ENCODE assay signal across 1 cellular context in genomic region chr21:43988506-43989230, GRCh38.
TF ChIP-seq lines count a peak whose summit lies in the region.

No MANE protein-coding gene starts in this region.

TF ChIP-seq in K562, 482 proteins besides CTCF, POLR2A, EP300 and RAD21 (continued from another document):
- no peak for TF ChIP-seq ZNF318 (IDR thresholded peaks at IDR 0.05; ENCODE audit: borderline replicate concordance in 1 of 2, low read depth in 1 of 2)
